ENCODE assay signal across 8 cellular contexts in genomic region chr20:41003143-41003932, GRCh38. TPM values are rescaled to one million over a fixed set of nuclear protein-coding genes. Genes with fewer than 3 reads are reported as not detected.
DNase-seq lines count a peak whose midpoint lies in the region; ATAC-seq and TF ChIP-seq lines count a peak whose summit lies in the region.

No MANE protein-coding gene starts in this region.

- no peaks in the 10 kb centered on the region for H3K36me3 Mint-ChIP-seq in activated B cell treated with CpG ODN at 0.5 μM for 24 hours (ENCODE audit: low read depth)

- peak; percentile 90 for ATAC-seq in activated B cell treated with CpG ODN at 0.5 μM for 24 hours (ENCODE audit: low read depth)
- ATAC-seq in GM18519 (IDR thresholded peaks at IDR 0.05; ENCODE audit: low FRiP score, unreplicated experiment), result no peak
- ATAC-seq in HG02884 (IDR thresholded peaks at IDR 0.05; ENCODE audit: unreplicated experiment), result no peak

- intact Hi-C loops in activated B cell treated with CpG ODN at 0.5 μM for 24 hours (cut with micrococcal nuclease), result loop anchor here (1.0 kb wide), 2 partner anchors 8 to 12 kb away; no protein-coding TSS in a partner anchor

- H3K4me3 Mint-ChIP-seq in activated B cell treated with CpG ODN at 0.5 μM for 24 hours, result peak overlapping the region; percentile 63

- H3K27ac Mint-ChIP-seq in activated B cell treated with CpG ODN at 0.5 μM for 24 hours, result peak overlapping the region; percentile 93

- TF ChIP-seq CTCF in NB4 (IDR thresholded peaks at IDR 0.05; ENCODE audit: low read depth, low read length), result no peak
- TF ChIP-seq CTCF in activated B cell treated with CpG ODN at 0.5 μM for 24 hours (IDR thresholded peaks at IDR 0.05), result no peak
- no peak for TF ChIP-seq CTCF in cardiac fibroblast (IDR thresholded peaks at IDR 0.05; ENCODE audit: low read depth, low read length)

- POLR2A ChIA-PET in activated B cell treated with CpG ODN at 0.5 μM for 24 hours (lab: Charles Lee), result interaction anchor here (1.2 to 1.7 kb wide), 2 partner anchors 8 to 12 kb away, joined by 3 to 7 read pairs; no protein-coding TSS in a partner anchor

- DNase-seq in GM03348 (ENCODE audit: low spot score) (peak; percentile 84), NB4 (ENCODE audit: low read depth) (peak; percentile 87), activated B cell treated with CpG ODN at 0.5 μM for 24 hours (peak; percentile 30), cardiac fibroblast (ENCODE audit: low read depth in 2 of 2) (peak; percentile 94 to 99), lung microvascular endothelial cell (ENCODE audit: low read depth in 2 of 2) (peak; percentile 41 to 97)
- peak; percentile 42 to 61 for DNase-seq in stimulated activated CD8-positive, alpha-beta memory T cell treated with anti-CD3 and anti-CD28 coated beads, Interleukin-15, amount 100 ng/mL, for 4 hours (ENCODE audit: low read depth in 2 of 2)

- H3K4me1 Mint-ChIP-seq in activated B cell treated with CpG ODN at 0.5 μM for 24 hours, result peaks cover 20% of the 10 kb centered on the region

- CTCF ChIA-PET in activated B cell treated with CpG ODN at 0.5 μM for 24 hours (lab: Charles Lee), result interaction anchor here (1.9 kb wide), 1 partner anchor 12 kb away, joined by 7 read pairs; no protein-coding TSS in a partner anchor

- no peaks in the 10 kb centered on the region for H3K27me3 Mint-ChIP-seq in activated B cell treated with CpG ODN at 0.5 μM for 24 hours

- no peak overlapping the region for H3K4me3 ChIP-seq in NB4 (ENCODE audit: low read depth, low read length)
- H3K4me3 ChIP-seq in cardiac fibroblast (replicated peaks in 1 of 2; ENCODE audit: low read depth in 2 of 2, low read length in 2 of 2), result peak overlapping the region in 1 of 2 donors; percentile 45

- no peaks in the 10 kb centered on the region for H3K9me3 Mint-ChIP-seq in activated B cell treated with CpG ODN at 0.5 μM for 24 hours

- TF ChIP-seq POLR2A in NB4 (IDR thresholded peaks at IDR 0.05; ENCODE audit: extremely low read depth, insufficient read length), result no peak

RNA-seq across cellular contexts. Expression of gene TOP1, which starts 25.3 kb away (rescaled TPM):
- total RNA-seq in activated B cell treated with CpG ODN at 0.5 μM for 24 hours, result 62.7 and 63.3 TPM in 2 replicates
- total RNA-seq in lung microvascular endothelial cell, result 11.7 and 13.1 TPM in 2 replicates

Comparison
In these comparisons a context has a peak if more than half of its experiments do, and no peak if none do; other contexts are left out.
1. DNase-seq: peak in every context shown above with its lines; median percentile 96 in cardiac fibroblast; 87 in NB4; 84 in GM03348; 69 in lung microvascular endothelial cell; 52 in stimulated activated CD8-positive, alpha-beta memory T cell treated with anti-CD3 and anti-CD28 coated beads, Interleukin-15, amount 100 ng/mL, for 4 hours; 30 in activated B cell treated with CpG ODN at 0.5 μM for 24 hours.